Comparison of ENCODE assay signal across 18 cellular contexts in genomic region chr5:72991394-72991793, GRCh38. TPM values are rescaled to one million over a fixed set of nuclear protein-coding genes. Genes with fewer than 3 reads are reported as not detected.
DNase-seq lines count a peak whose midpoint lies in the region; ATAC-seq and FAIRE-seq lines count a peak whose summit lies in the region.
"Had no signal": no experiment of that assay in that cellular context is flagged by ENCODE, and none has a peak within 500 bp of the region (broad histone marks: within the 10 kb centered on the region; RNA-seq: fewer than 3 reads in every experiment).

No MANE protein-coding gene starts in this region.

- FAIRE-seq in GM18507 (lab: Jason Lieb, UNC), result peak; percentile 33
- FAIRE-seq: K562 had no signal

- no peaks in the 10 kb centered on the region for H3K9me3 Mint-ChIP-seq in activated T-helper 17 cell treated with anti-CD3 and anti-CD28 coated beads, Interleukin-2, amount 50 U/mL, for 72 hours

- no peaks in the 10 kb centered on the region for H3K4me1 Mint-ChIP-seq in activated T-helper 17 cell treated with anti-CD3 and anti-CD28 coated beads, Interleukin-2, amount 50 U/mL, for 72 hours
- H3K4me1 Mint-ChIP-seq: CD14-positive monocyte had no signal

- in situ Hi-C loops in KBM-7 (cut with MboI; ENCODE audit: low pct_unique_long_range_greater_than_20kb, low sequenced_read_pairs), result no loop called here

- no peak overlapping the region for H3K27ac Mint-ChIP-seq in activated T-helper 17 cell treated with anti-CD3 and anti-CD28 coated beads, Interleukin-2, amount 50 U/mL, for 72 hours
- H3K27ac Mint-ChIP-seq: CD14-positive monocyte had no signal

- H3K27me3 Mint-ChIP-seq in activated T-helper 17 cell treated with anti-CD3 and anti-CD28 coated beads, Interleukin-2, amount 50 U/mL, for 72 hours, result peaks cover 3% of the 10 kb centered on the region

- ATAC-seq in activated T-helper 17 cell treated with anti-CD3 and anti-CD28 coated beads, Interleukin-2, amount 50 U/mL, for 72 hours (replicated peaks), result peak; percentile 26
- ATAC-seq: K562 had no signal

- DNase-seq in GM18507 (ENCODE audit: extremely low spot score, insufficient read length, low read depth) (no peak), KBM-7 (peak; percentile 4), renal cortical epithelial cell (ENCODE audit: low read depth) (peak; percentile 9), cortex of kidney (lab: John Stamatoyannopoulos, UW) (no peak), A172 (ENCODE audit: low spot score) (no peak), C1 segment of cervical spinal cord (lab: John Stamatoyannopoulos, UW) (no peak)
- DNase-seq: ACHN, DMS79 treated with DMSO at 0.1 percent for 48 hours, GM23248, HCEC 1CT, NCI-H1417 treated with DMSO at 0.1 percent for 48 hours, NCI-H1930, NCI-H226, NCI-H524 treated with DMSO at 0.1 percent for 48 hours, PC-9 had no signal

- H3K36me3 Mint-ChIP-seq in activated T-helper 17 cell treated with anti-CD3 and anti-CD28 coated beads, Interleukin-2, amount 50 U/mL, for 72 hours (ENCODE audit: low read depth), result peaks cover 17% of the 10 kb centered on the region

- no peak overlapping the region for H3K4me3 Mint-ChIP-seq in activated T-helper 17 cell treated with anti-CD3 and anti-CD28 coated beads, Interleukin-2, amount 50 U/mL, for 72 hours
- H3K4me3 Mint-ChIP-seq: CD14-positive monocyte had no signal

RNA-seq across cellular contexts. Expression of gene FCHO2, which starts 35.6 kb away (rescaled TPM):
- total RNA-seq in activated T-helper 17 cell treated with anti-CD3 and anti-CD28 coated beads, Interleukin-2, amount 50 U/mL, for 72 hours, result 1 to 10 TPM; 3.7 to 4.5 TPM
- 21.2 and 23.2 TPM in 2 replicates for total RNA-seq in renal cortical epithelial cell
- total RNA-seq in A172 (2014; rRNA removed; shearing (Covaris generic)), result 9.1 and 12.9 TPM in 2 replicates

Comparison
In these comparisons a context has a peak if more than half of its experiments do, and no peak if none do; other contexts are left out.
1. DNase-seq: peak in KBM-7 (single experiment) and renal cortical epithelial cell (single experiment); none in GM18507 (single experiment), cortex of kidney (single experiment), A172 (single experiment) and C1 segment of cervical spinal cord (0 of 14).